ENCODE assay signal across 1 cellular context in the genomic region with DNA sequence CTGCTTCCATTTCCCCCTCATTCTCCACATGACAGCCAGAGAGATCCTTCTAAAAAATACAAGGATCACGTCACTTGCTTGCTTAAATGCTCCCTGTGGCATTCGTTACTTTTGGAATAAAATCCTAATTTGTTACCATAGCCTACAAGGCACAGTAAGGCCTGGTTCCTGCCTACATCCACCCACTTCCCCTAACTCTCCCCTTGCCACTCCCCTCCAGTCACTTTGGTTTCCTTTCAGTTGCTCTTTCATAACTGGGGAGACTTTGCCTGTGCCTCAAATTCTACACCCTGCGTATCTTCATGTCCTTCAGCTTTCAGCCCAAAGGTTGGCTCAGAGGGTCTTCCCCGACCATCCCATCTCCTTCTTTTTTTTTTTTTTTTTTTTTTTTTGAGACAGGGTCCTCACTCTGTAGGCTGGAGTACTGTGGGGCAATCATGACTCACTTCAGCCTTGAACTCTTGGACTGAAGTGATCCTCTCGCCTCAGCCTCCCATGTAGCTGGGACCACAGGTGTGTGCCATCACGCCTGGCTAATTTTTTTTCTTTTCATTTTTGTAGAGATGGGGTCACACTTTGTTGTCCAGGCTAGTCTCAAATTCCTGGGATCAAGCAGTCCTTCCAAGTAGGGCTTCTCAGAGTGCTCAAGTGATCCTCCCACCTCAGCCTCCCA.
TF ChIP-seq lines count a peak whose summit lies in the region.

No MANE protein-coding gene starts in this region.

TF ChIP-seq in HepG2, 621 proteins besides CTCF, POLR2A, EP300 and RAD21 (continues in another document):
- TF ChIP-seq, protein P1, sequence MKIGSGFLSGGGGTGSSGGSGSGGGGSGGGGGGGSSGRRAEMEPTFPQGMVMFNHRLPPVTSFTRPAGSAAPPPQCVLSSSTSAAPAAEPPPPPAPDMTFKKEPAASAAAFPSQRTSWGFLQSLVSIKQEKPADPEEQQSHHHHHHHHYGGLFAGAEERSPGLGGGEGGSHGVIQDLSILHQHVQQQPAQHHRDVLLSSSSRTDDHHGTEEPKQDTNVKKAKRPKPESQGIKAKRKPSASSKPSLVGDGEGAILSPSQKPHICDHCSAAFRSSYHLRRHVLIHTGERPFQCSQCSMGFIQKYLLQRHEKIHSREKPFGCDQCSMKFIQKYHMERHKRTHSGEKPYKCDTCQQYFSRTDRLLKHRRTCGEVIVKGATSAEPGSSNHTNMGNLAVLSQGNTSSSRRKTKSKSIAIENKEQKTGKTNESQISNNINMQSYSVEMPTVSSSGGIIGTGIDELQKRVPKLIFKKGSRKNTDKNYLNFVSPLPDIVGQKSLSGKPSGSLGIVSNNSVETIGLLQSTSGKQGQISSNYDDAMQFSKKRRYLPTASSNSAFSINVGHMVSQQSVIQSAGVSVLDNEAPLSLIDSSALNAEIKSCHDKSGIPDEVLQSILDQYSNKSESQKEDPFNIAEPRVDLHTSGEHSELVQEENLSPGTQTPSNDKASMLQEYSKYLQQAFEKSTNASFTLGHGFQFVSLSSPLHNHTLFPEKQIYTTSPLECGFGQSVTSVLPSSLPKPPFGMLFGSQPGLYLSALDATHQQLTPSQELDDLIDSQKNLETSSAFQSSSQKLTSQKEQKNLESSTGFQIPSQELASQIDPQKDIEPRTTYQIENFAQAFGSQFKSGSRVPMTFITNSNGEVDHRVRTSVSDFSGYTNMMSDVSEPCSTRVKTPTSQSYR (CRISPR knock-in tag; IDR thresholded peaks at IDR 0.05; ENCODE audit: borderline replicate concordance) = no peak
- TF ChIP-seq, protein P2, sequence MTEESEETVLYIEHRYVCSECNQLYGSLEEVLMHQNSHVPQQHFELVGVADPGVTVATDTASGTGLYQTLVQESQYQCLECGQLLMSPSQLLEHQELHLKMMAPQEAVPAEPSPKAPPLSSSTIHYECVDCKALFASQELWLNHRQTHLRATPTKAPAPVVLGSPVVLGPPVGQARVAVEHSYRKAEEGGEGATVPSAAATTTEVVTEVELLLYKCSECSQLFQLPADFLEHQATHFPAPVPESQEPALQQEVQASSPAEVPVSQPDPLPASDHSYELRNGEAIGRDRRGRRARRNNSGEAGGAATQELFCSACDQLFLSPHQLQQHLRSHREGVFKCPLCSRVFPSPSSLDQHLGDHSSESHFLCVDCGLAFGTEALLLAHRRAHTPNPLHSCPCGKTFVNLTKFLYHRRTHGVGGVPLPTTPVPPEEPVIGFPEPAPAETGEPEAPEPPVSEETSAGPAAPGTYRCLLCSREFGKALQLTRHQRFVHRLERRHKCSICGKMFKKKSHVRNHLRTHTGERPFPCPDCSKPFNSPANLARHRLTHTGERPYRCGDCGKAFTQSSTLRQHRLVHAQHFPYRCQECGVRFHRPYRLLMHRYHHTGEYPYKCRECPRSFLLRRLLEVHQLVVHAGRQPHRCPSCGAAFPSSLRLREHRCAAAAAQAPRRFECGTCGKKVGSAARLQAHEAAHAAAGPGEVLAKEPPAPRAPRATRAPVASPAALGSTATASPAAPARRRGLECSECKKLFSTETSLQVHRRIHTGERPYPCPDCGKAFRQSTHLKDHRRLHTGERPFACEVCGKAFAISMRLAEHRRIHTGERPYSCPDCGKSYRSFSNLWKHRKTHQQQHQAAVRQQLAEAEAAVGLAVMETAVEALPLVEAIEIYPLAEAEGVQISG (CRISPR knock-in tag; IDR thresholded peaks at IDR 0.05) = 0 out of 2 replicates have a peak, but pooled peaks have one; percentile 27
- TF ChIP-seq, protein P3, sequence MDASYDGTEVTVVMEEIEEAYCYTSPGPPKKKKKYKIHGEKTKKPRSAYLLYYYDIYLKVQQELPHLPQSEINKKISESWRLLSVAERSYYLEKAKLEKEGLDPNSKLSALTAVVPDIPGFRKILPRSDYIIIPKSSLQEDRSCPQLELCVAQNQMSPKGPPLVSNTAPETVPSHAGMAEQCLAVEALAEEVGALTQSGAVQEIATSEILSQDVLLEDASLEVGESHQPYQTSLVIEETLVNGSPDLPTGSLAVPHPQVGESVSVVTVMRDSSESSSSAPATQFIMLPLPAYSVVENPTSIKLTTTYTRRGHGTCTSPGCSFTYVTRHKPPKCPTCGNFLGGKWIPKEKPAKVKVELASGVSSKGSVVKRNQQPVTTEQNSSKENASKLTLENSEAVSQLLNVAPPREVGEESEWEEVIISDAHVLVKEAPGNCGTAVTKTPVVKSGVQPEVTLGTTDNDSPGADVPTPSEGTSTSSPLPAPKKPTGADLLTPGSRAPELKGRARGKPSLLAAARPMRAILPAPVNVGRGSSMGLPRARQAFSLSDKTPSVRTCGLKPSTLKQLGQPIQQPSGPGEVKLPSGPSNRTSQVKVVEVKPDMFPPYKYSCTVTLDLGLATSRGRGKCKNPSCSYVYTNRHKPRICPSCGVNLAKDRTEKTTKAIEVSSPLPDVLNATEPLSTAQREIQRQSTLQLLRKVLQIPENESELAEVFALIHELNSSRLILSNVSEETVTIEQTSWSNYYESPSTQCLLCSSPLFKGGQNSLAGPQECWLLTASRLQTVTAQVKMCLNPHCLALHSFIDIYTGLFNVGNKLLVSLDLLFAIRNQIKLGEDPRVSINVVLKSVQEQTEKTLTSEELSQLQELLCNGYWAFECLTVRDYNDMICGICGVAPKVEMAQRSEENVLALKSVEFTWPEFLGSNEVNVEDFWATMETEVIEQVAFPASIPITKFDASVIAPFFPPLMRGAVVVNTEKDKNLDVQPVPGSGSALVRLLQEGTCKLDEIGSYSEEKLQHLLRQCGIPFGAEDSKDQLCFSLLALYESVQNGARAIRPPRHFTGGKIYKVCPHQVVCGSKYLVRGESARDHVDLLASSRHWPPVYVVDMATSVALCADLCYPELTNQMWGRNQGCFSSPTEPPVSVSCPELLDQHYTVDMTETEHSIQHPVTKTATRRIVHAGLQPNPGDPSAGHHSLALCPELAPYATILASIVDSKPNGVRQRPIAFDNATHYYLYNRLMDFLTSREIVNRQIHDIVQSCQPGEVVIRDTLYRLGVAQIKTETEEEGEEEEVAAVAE (CRISPR knock-in tag; IDR thresholded peaks at IDR 0.05; ENCODE audit: borderline replicate concordance) = no peak
- TF ChIP-seq, protein P4, sequence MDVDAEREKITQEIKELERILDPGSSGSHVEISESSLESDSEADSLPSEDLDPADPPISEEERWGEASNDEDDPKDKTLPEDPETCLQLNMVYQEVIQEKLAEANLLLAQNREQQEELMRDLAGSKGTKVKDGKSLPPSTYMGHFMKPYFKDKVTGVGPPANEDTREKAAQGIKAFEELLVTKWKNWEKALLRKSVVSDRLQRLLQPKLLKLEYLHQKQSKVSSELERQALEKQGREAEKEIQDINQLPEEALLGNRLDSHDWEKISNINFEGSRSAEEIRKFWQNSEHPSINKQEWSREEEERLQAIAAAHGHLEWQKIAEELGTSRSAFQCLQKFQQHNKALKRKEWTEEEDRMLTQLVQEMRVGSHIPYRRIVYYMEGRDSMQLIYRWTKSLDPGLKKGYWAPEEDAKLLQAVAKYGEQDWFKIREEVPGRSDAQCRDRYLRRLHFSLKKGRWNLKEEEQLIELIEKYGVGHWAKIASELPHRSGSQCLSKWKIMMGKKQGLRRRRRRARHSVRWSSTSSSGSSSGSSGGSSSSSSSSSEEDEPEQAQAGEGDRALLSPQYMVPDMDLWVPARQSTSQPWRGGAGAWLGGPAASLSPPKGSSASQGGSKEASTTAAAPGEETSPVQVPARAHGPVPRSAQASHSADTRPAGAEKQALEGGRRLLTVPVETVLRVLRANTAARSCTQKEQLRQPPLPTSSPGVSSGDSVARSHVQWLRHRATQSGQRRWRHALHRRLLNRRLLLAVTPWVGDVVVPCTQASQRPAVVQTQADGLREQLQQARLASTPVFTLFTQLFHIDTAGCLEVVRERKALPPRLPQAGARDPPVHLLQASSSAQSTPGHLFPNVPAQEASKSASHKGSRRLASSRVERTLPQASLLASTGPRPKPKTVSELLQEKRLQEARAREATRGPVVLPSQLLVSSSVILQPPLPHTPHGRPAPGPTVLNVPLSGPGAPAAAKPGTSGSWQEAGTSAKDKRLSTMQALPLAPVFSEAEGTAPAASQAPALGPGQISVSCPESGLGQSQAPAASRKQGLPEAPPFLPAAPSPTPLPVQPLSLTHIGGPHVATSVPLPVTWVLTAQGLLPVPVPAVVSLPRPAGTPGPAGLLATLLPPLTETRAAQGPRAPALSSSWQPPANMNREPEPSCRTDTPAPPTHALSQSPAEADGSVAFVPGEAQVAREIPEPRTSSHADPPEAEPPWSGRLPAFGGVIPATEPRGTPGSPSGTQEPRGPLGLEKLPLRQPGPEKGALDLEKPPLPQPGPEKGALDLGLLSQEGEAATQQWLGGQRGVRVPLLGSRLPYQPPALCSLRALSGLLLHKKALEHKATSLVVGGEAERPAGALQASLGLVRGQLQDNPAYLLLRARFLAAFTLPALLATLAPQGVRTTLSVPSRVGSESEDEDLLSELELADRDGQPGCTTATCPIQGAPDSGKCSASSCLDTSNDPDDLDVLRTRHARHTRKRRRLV (CRISPR knock-in tag; IDR thresholded peaks at IDR 0.05) = no peak
- TF ChIP-seq SP1 (IDR thresholded peaks at IDR 0.05) (no peak), SP1 (CRISPR knock-in tag; IDR thresholded peaks at IDR 0.05) (no peak), ZKSCAN5 (CRISPR knock-in tag; IDR thresholded peaks at IDR 0.05) (no peak), ZNF703 (CRISPR knock-in tag; IDR thresholded peaks at IDR 0.05; ENCODE audit: borderline replicate concordance) (no peak), ZSCAN21 (CRISPR knock-in tag; IDR thresholded peaks at IDR 0.05; ENCODE audit: borderline replicate concordance) (no peak), TSC22D2 (CRISPR knock-in tag; IDR thresholded peaks at IDR 0.05; ENCODE audit: borderline replicate concordance) (no peak), ZNF546 (CRISPR knock-in tag; conservative IDR thresholded peaks at IDR 0.05) (no peak), CENPX (CRISPR knock-in tag; IDR thresholded peaks at IDR 0.05) (no peak), HOXA9 (CRISPR knock-in tag; IDR thresholded peaks at IDR 0.05; ENCODE audit: borderline replicate concordance) (no peak), HNF4A (CRISPR knock-in tag; IDR thresholded peaks at IDR 0.05) (peak; percentile 42; the same call in 1 of the 2 replicates)
- TF ChIP-seq, protein P5, sequence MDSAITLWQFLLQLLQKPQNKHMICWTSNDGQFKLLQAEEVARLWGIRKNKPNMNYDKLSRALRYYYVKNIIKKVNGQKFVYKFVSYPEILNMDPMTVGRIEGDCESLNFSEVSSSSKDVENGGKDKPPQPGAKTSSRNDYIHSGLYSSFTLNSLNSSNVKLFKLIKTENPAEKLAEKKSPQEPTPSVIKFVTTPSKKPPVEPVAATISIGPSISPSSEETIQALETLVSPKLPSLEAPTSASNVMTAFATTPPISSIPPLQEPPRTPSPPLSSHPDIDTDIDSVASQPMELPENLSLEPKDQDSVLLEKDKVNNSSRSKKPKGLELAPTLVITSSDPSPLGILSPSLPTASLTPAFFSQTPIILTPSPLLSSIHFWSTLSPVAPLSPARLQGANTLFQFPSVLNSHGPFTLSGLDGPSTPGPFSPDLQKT (CRISPR knock-in tag; IDR thresholded peaks at IDR 0.05; ENCODE audit: borderline replicate concordance) = no peak
- TF ChIP-seq, protein P6, sequence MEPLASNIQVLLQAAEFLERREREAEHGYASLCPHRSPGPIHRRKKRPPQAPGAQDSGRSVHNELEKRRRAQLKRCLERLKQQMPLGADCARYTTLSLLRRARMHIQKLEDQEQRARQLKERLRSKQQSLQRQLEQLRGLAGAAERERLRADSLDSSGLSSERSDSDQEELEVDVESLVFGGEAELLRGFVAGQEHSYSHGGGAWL (CRISPR knock-in tag; IDR thresholded peaks at IDR 0.05) = no peak
- TF ChIP-seq, protein P7, sequence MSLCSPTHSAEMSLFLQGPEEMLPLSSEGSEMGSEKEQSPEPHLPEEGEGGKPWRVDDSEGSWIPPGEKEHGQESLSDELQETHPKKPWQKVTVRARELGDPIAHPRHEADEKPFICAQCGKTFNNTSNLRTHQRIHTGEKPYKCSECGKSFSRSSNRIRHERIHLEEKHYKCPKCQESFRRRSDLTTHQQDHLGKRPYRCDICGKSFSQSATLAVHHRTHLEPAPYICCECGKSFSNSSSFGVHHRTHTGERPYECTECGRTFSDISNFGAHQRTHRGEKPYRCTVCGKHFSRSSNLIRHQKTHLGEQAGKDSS (CRISPR knock-in tag; IDR thresholded peaks at IDR 0.05; ENCODE audit: borderline replicate concordance, low read depth) = no peak
- TF ChIP-seq, protein P8, sequence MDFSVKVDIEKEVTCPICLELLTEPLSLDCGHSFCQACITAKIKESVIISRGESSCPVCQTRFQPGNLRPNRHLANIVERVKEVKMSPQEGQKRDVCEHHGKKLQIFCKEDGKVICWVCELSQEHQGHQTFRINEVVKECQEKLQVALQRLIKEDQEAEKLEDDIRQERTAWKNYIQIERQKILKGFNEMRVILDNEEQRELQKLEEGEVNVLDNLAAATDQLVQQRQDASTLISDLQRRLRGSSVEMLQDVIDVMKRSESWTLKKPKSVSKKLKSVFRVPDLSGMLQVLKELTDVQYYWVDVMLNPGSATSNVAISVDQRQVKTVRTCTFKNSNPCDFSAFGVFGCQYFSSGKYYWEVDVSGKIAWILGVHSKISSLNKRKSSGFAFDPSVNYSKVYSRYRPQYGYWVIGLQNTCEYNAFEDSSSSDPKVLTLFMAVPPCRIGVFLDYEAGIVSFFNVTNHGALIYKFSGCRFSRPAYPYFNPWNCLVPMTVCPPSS (IDR thresholded peaks at IDR 0.05) = no peak
- TF ChIP-seq, protein P9, sequence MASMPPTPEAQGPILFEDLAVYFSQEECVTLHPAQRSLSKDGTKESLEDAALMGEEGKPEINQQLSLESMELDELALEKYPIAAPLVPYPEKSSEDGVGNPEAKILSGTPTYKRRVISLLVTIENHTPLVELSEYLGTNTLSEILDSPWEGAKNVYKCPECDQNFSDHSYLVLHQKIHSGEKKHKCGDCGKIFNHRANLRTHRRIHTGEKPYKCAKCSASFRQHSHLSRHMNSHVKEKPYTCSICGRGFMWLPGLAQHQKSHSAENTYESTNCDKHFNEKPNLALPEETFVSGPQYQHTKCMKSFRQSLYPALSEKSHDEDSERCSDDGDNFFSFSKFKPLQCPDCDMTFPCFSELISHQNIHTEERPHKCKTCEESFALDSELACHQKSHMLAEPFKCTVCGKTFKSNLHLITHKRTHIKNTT (CRISPR knock-in tag; IDR thresholded peaks at IDR 0.05) = no peak
- TF ChIP-seq, protein P10, sequence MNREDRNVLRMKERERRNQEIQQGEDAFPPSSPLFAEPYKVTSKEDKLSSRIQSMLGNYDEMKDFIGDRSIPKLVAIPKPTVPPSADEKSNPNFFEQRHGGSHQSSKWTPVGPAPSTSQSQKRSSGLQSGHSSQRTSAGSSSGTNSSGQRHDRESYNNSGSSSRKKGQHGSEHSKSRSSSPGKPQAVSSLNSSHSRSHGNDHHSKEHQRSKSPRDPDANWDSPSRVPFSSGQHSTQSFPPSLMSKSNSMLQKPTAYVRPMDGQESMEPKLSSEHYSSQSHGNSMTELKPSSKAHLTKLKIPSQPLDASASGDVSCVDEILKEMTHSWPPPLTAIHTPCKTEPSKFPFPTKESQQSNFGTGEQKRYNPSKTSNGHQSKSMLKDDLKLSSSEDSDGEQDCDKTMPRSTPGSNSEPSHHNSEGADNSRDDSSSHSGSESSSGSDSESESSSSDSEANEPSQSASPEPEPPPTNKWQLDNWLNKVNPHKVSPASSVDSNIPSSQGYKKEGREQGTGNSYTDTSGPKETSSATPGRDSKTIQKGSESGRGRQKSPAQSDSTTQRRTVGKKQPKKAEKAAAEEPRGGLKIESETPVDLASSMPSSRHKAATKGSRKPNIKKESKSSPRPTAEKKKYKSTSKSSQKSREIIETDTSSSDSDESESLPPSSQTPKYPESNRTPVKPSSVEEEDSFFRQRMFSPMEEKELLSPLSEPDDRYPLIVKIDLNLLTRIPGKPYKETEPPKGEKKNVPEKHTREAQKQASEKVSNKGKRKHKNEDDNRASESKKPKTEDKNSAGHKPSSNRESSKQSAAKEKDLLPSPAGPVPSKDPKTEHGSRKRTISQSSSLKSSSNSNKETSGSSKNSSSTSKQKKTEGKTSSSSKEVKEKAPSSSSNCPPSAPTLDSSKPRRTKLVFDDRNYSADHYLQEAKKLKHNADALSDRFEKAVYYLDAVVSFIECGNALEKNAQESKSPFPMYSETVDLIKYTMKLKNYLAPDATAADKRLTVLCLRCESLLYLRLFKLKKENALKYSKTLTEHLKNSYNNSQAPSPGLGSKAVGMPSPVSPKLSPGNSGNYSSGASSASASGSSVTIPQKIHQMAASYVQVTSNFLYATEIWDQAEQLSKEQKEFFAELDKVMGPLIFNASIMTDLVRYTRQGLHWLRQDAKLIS (CRISPR knock-in tag; IDR thresholded peaks at IDR 0.05) = no peak
